ENCODE assay signal across 10 cellular contexts in the genomic region with DNA sequence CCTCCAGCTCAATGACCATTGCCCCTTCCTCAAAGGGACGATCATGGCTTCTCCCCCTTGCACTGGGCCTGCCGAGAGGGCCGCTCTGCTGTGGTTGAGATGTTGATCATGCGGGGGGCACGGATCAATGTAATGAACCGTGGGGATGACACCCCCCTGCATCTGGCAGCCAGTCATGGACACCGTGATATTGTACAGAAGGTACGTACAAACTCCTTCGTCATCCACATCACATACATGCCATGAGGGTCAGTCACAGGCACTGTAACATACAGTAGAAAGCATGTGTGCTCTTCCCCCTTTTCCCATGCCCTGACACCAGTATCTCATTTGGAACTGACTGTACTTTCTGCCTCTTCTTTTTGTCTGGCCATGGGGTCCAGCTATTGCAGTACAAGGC. TPM values are rescaled to one million over a fixed set of nuclear protein-coding genes. Genes with fewer than 3 reads are reported as not detected.
DNase-seq lines count a peak whose midpoint lies in the region; ATAC-seq and TF ChIP-seq lines count a peak whose summit lies in the region.
"Had no signal": no experiment of that assay in that cellular context is flagged by ENCODE, and none has a peak within 500 bp of the region (broad histone marks: within the 10 kb centered on the region; RNA-seq: fewer than 3 reads in every experiment).

No MANE protein-coding gene starts in this region.

- H3K4me1 Mint-ChIP-seq in CD8-positive, alpha-beta memory T cell: peaks cover 23 to 46% (median 32%) of the 10 kb centered on the region in 3 donors

- no peak for ATAC-seq in psoas muscle
- no peak for ATAC-seq in HG03045 (IDR thresholded peaks at IDR 0.05; ENCODE audit: unreplicated experiment)

- no peaks in the 10 kb centered on the region for H3K27me3 Mint-ChIP-seq in CD8-positive, alpha-beta memory T cell

- H3K4me3 Mint-ChIP-seq in CD8-positive, alpha-beta memory T cell: peak overlapping the region in 2 of 7 donors; percentile 28 to 63

- no peaks in the 10 kb centered on the region for H3K9me3 ChIP-seq in CD8-positive, alpha-beta memory T cell (ENCODE audit: low read length)
- H3K9me3 ChIP-seq in Peyer's patch (no peaks in the 10 kb centered on the region), psoas muscle (no peaks in the 10 kb centered on the region), thyroid gland (no peaks in the 10 kb centered on the region)

- peaks cover 0 to 46% (median 13%) of the 10 kb centered on the region in 3 donors for H3K36me3 Mint-ChIP-seq in CD8-positive, alpha-beta memory T cell

- peaks cover 66% of the 10 kb centered on the region for H3K4me1 ChIP-seq in CD8-positive, alpha-beta memory T cell (ENCODE audit: insufficient read depth, low read length)
- H3K4me1 ChIP-seq in Peyer's patch (peaks cover 0 to 61% (median 17%) of the 10 kb centered on the region in 4 donors), psoas muscle (peaks cover 55% of the 10 kb centered on the region), thyroid gland (peaks cover 30 to 43% of the 10 kb centered on the region in 2 donors)

- POLR2A ChIA-PET in CD8-positive, alpha-beta memory T cell (lab: Charles Lee): interaction anchor here (2.8 kb wide), 1 partner anchor 11 kb away, joined by 11 read pairs; a partner anchor contains a TSS

- no peak overlapping the region for H3K4me3 ChIP-seq in CD8-positive, alpha-beta memory T cell (ENCODE audit: low read length)
- H3K4me3 ChIP-seq in Peyer's patch (no peak overlapping the region), psoas muscle (peak overlapping the region; percentile 75), thyroid gland (replicated peaks in 1 of 3) (no peak overlapping the region)

- DNase-seq in CD8-positive, alpha-beta memory T cell: no peak
- peak in 1 of 3 donors; percentile 44 for DNase-seq in Peyer's patch
- no peak for DNase-seq in erythroblast (lab: John Stamatoyannopoulos, UW)
- DNase-seq in psoas muscle: no peak
- DNase-seq in RPMI8226: no peak
- no peak for DNase-seq in DMS 273 (lab: John Stamatoyannopoulos, UW; ENCODE audit: unreplicated experiment)
- no peak for DNase-seq in thyroid gland
- DNase-seq: activated T-cell treated with anti-CD3 and anti-CD28 coated beads, Interleukin-2, amount 50 U/mL, for 1 hour; stimulated activated naive CD4-positive, alpha-beta T cell had no signal

- peaks cover 37% of the 10 kb centered on the region for H3K36me3 ChIP-seq in CD8-positive, alpha-beta memory T cell (ENCODE audit: insufficient read depth, low read length)
- peaks cover 0 to 35% (median 3%) of the 10 kb centered on the region in 3 donors for H3K36me3 ChIP-seq in Peyer's patch
- peaks cover 16 to 43% of the 10 kb centered on the region in 2 donors for H3K36me3 ChIP-seq in psoas muscle (ENCODE audit: insufficient read depth in 1 of 2, low read depth in 1 of 2)
- H3K36me3 ChIP-seq in thyroid gland: peaks cover 32 to 35% of the 10 kb centered on the region in 2 donors

- CTCF ChIA-PET in CD8-positive, alpha-beta memory T cell (lab: Charles Lee): interaction anchor here (1.1 to 7.8 kb wide), 3 partner anchors 11 to 229 kb away, joined by 3 to 68 read pairs (median 3); a partner anchor contains a TSS

- WGBS in psoas muscle, 3 donors: 81 to 87% (median 84%) methylated on average over 9 of the region's 9 CpGs
- 89 to 94% methylated on average over 9 of the region's 9 CpGs for whole genome bisulfite sequencing in thyroid gland, 2 donors

- TF ChIP-seq CTCF in Peyer's patch (IDR thresholded peaks at IDR 0.05) (no peak), psoas muscle (IDR thresholded peaks at IDR 0.05) (no peak), thyroid gland (IDR thresholded peaks at IDR 0.05) (no peak)

- no peak for TF ChIP-seq POLR2A in Peyer's patch (IDR thresholded peaks at IDR 0.05)
- TF ChIP-seq POLR2A in erythroblast (IDR thresholded peaks at IDR 0.05; ENCODE audit: low read length): peak; percentile 25
- no peak for TF ChIP-seq POLR2A in thyroid gland (IDR thresholded peaks at IDR 0.05)

- no peaks in the 10 kb centered on the region for H3K9me3 Mint-ChIP-seq in CD8-positive, alpha-beta memory T cell

- H3K27ac ChIP-seq in CD8-positive, alpha-beta memory T cell (ENCODE audit: low read depth, low read length): no peak overlapping the region
- peak overlapping the region; percentile 68 to 94 (median 90) for H3K27ac ChIP-seq in Peyer's patch
- H3K27ac ChIP-seq in psoas muscle: peak overlapping the region; percentile 100
- peak overlapping the region in 1 of 3 donors; percentile 88 for H3K27ac ChIP-seq in thyroid gland

- H3K27me3 ChIP-seq in CD8-positive, alpha-beta memory T cell (ENCODE audit: insufficient read depth, low read length, poor library complexity, severe bottlenecking): no peaks in the 10 kb centered on the region
- H3K27me3 ChIP-seq in Peyer's patch: no peaks in the 10 kb centered on the region
- no peaks in the 10 kb centered on the region for H3K27me3 ChIP-seq in psoas muscle (ENCODE audit: insufficient read depth in 3 of 3, low read length in 2 of 3)
- H3K27me3 ChIP-seq in thyroid gland: no peaks in the 10 kb centered on the region

- H3K27ac Mint-ChIP-seq in CD8-positive, alpha-beta memory T cell: peak overlapping the region in 5 of 8 donors; percentile 33 to 97 (median 47)

- intact Hi-C loops in psoas muscle (cut with DNase I): loop anchor here (5.0 to 10.0 kb wide), 2 partner anchors 136 to 213 kb away; a partner anchor contains a TSS
- intact Hi-C loops in thyroid gland (cut with DNase I): no loop called here

RNA-seq across cellular contexts. Expression of a gene that starts 4.0 kb away (rescaled TPM):
- 100 to 1,000 TPM; 173 to 175 TPM for total RNA-seq in CD8-positive, alpha-beta memory T cell
- polyA plus RNA-seq in CD8-positive, alpha-beta memory T cell: 336 TPM
- total RNA-seq in Peyer's patch (10 to 100 TPM; 55.9 to 90.8 (median 74.5) TPM), psoas muscle (100 to 1,000 TPM in 2 of 4 donors, 10 to 100 TPM in 2; 70.4 to 119 (median 99.5) TPM), thyroid gland (100 to 1,000 TPM in 3 of 4 donors, 10 to 100 TPM in 1; 96.6 to 113 (median 108) TPM)
- polyA plus RNA-seq in psoas muscle: 10 to 100 TPM; 67.0 to 80.3 (median 67.1) TPM

RNA-seq across cellular contexts. Expression of a gene that starts 4.4 kb away (rescaled TPM):
- 10 to 100 TPM; 90.1 to 92.6 TPM for total RNA-seq in CD8-positive, alpha-beta memory T cell
- 111 TPM for polyA plus RNA-seq in CD8-positive, alpha-beta memory T cell
- total RNA-seq in Peyer's patch (100 to 1,000 TPM in 2 of 4 donors, 10 to 100 TPM in 2; 81.1 to 121 (median 97.3) TPM), psoas muscle (10 to 100 TPM; 68.3 to 96.6 (median 84.3) TPM), thyroid gland (100 to 1,000 TPM; 101 to 144 (median 121) TPM)
- polyA plus RNA-seq in psoas muscle: 100 to 1,000 TPM in 2 of 3 donors, 10 to 100 TPM in 1; 75.8 to 173 (median 104) TPM

RNA-seq across cellular contexts. Expression of a gene that starts 4.6 kb away (rescaled TPM):
- total RNA-seq in CD8-positive, alpha-beta memory T cell: 10 to 100 TPM; 42.0 to 44.7 TPM
- polyA plus RNA-seq in CD8-positive, alpha-beta memory T cell: 21.1 TPM
- total RNA-seq in Peyer's patch (10 to 100 TPM; 11.4 to 28.9 (median 17.5) TPM), psoas muscle (10 to 100 TPM; 11.6 to 18.6 (median 15.5) TPM), thyroid gland (10 to 100 TPM; 12.9 to 36.7 (median 18.8) TPM)
- polyA plus RNA-seq in psoas muscle: 10 to 100 TPM; 18.4 to 34.0 (median 26.1) TPM

RNA-seq across cellular contexts. Expression of a gene that starts 11.2 kb away (rescaled TPM):
- total RNA-seq in CD8-positive, alpha-beta memory T cell: 10 to 100 TPM; 57.2 to 61.6 TPM
- polyA plus RNA-seq in CD8-positive, alpha-beta memory T cell: 165 TPM
- total RNA-seq in Peyer's patch (100 to 1,000 TPM in 3 of 4 donors, 10 to 100 TPM in 1; 79.2 to 232 (median 134) TPM), psoas muscle (10 to 100 TPM; 28.0 to 50.2 (median 35.8) TPM), thyroid gland (10 to 100 TPM; 51.3 to 97.3 (median 69.1) TPM)
- 10 to 100 TPM; 11.8 to 30.0 (median 21.6) TPM for polyA plus RNA-seq in psoas muscle

RNA-seq across cellular contexts. Expression of a gene that starts 47.6 kb away (rescaled TPM):
- under 1 TPM; 0.89 to 0.96 TPM for total RNA-seq in CD8-positive, alpha-beta memory T cell
- 1.5 TPM for polyA plus RNA-seq in CD8-positive, alpha-beta memory T cell
- total RNA-seq in Peyer's patch (10 to 100 TPM in 2 of 4 donors, 1 to 10 TPM in 2; 2.8 to 12.4 (median 9.7) TPM), psoas muscle (1 to 10 TPM; 3.2 to 7.2 (median 5.4) TPM), thyroid gland (10 to 100 TPM in 1 of 4 donors, 1 to 10 TPM in 3; 5.6 to 14.4 (median 9.6) TPM)
- 1 to 10 TPM in 2 of 3 donors, under 1 TPM in 1; 0.98 to 1.7 (median 1.1) TPM for polyA plus RNA-seq in psoas muscle
